ENCODE assay signal across 9 cellular contexts in the genomic region with DNA sequence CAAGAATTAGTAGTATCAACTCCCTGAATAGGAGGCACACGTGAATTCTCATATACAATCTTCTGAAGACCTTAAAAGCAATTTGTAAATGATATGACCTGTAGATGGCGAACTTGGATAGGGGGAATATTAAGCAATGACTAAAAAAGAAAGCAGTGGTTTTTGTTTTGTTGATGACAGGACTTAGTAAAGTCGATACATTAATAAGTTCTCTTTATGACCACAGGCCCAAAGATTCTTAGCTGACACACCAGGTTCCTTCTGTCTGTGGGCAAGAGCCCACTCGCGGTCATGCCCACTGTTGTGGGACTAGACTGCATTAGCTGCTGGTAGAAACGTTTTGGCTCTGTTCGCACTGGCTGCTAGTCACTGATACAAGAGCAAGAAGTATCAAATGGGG. TPM values are rescaled to one million over a fixed set of nuclear protein-coding genes. Genes with fewer than 3 reads are reported as not detected.
DNase-seq lines count a peak whose midpoint lies in the region; ATAC-seq, FAIRE-seq and TF ChIP-seq lines count a peak whose summit lies in the region.
"Had no signal": no experiment of that assay in that cellular context is flagged by ENCODE, and none has a peak within 500 bp of the region (broad histone marks: within the 10 kb centered on the region; RNA-seq: fewer than 3 reads in every experiment).

No MANE protein-coding gene starts in this region.

- H2AFZ ChIP-seq in astrocyte (ENCODE audit: low read depth, low read length): peak overlapping the region; percentile 54

- H3K27me3 ChIP-seq in astrocyte (ENCODE audit: insufficient read depth, low read length): no peaks in the 10 kb centered on the region
- no peaks in the 10 kb centered on the region for H3K27me3 ChIP-seq in tibial artery

- intact Hi-C loops in tibial artery (cut with DNase I; ENCODE audit: low total_unique reads): loop anchor here (10.0 kb wide), 1 partner anchor 277 kb away; no protein-coding TSS in a partner anchor

- H3K9me3 ChIP-seq in astrocyte (ENCODE audit: insufficient read depth, low read depth, low read length) (no peaks in the 10 kb centered on the region), tibial artery (no peaks in the 10 kb centered on the region)

- peak overlapping the region; percentile 76 for H3K4me2 ChIP-seq in astrocyte (ENCODE audit: low read length)

- no peak overlapping the region for H3K27ac ChIP-seq in astrocyte (ENCODE audit: low read depth, low read length)
- H3K27ac ChIP-seq in tibial artery: no peak overlapping the region

- no peak overlapping the region for H3K4me3 Mint-ChIP-seq in astrocyte (ENCODE audit: unreplicated experiment)
- H3K4me3 Mint-ChIP-seq: activated naive CD4-positive, alpha-beta T cell treated with anti-CD3 and anti-CD28 coated beads, Interleukin-2, amount 50 U/mL, for 24 hours had no signal

- H3K4me1 Mint-ChIP-seq in astrocyte (ENCODE audit: low read depth, unreplicated experiment): no peaks in the 10 kb centered on the region

- no peak overlapping the region for H3K9ac ChIP-seq in astrocyte (ENCODE audit: low read length)

- H3K36me3 Mint-ChIP-seq in astrocyte (ENCODE audit: low read depth, unreplicated experiment): no peaks in the 10 kb centered on the region

- no peaks in the 10 kb centered on the region for H4K20me1 ChIP-seq in astrocyte (ENCODE audit: insufficient read depth, low read length)

- FAIRE-seq in astrocyte (lab: Jason Lieb, UNC): no peak

- TF ChIP-seq CTCF in astrocyte (IDR thresholded peaks at IDR 0.05; ENCODE audit: insufficient read depth, low read depth, low read length): peak; percentile 51
- peak in 1 of 2 experiments; percentile 18 for TF ChIP-seq CTCF in tibial artery (IDR thresholded peaks at IDR 0.05)

- no peaks in the 10 kb centered on the region for H3K36me3 ChIP-seq in astrocyte (ENCODE audit: insufficient read depth, low read length)
- peaks cover 0 to 23% (median 9%) of the 10 kb centered on the region in 3 donors for H3K36me3 ChIP-seq in tibial artery

- no peaks in the 10 kb centered on the region for H3K79me2 ChIP-seq in astrocyte (ENCODE audit: insufficient read depth, low read length)

- DNase-seq in DMS153 treated with DMSO at 0.1 percent for 48 hours (lab: John Stamatoyannopoulos, UW; ENCODE audit: unreplicated experiment) (peak; percentile 71), NCI-H2029 (lab: John Stamatoyannopoulos, UW) (peak; percentile 45), astrocyte (ENCODE audit: low read depth) (peak; percentile 21), kidney tubule cell (ENCODE audit: low spot score) (peak; percentile 68), tibial artery (no peak), SKM-1 treated with dmso at 0.1 percent for 144 hours (lab: John Stamatoyannopoulos, UW; ENCODE audit: unreplicated experiment) (no peak)

- no peaks in the 10 kb centered on the region for H3K9me3 Mint-ChIP-seq in astrocyte (ENCODE audit: unreplicated experiment)
- H3K9me3 Mint-ChIP-seq: activated naive CD4-positive, alpha-beta T cell treated with anti-CD3 and anti-CD28 coated beads, Interleukin-2, amount 50 U/mL, for 24 hours had no signal

- ATAC-seq in GM18873 (IDR thresholded peaks at IDR 0.05; ENCODE audit: low FRiP score, unreplicated experiment) (peak; percentile 80), HG03039 (IDR thresholded peaks at IDR 0.05; ENCODE audit: unreplicated experiment) (peak; percentile 59)

- H3K4me3 ChIP-seq in astrocyte (ENCODE audit: insufficient read depth, low read depth, low read length): peak overlapping the region; percentile 30
- H3K4me3 ChIP-seq in tibial artery: no peak overlapping the region

- no peak overlapping the region for H3K27ac Mint-ChIP-seq in astrocyte (ENCODE audit: unreplicated experiment)
- H3K27ac Mint-ChIP-seq: activated naive CD4-positive, alpha-beta T cell treated with anti-CD3 and anti-CD28 coated beads, Interleukin-2, amount 50 U/mL, for 24 hours had no signal

- H3K4me1 ChIP-seq in astrocyte (ENCODE audit: insufficient read depth, low read length): no peaks in the 10 kb centered on the region
- H3K4me1 ChIP-seq in tibial artery: no peaks in the 10 kb centered on the region

- peaks cover 42% of the 10 kb centered on the region for H3K27me3 Mint-ChIP-seq in astrocyte (ENCODE audit: low read depth, unreplicated experiment)
- H3K27me3 Mint-ChIP-seq: activated naive CD4-positive, alpha-beta T cell treated with anti-CD3 and anti-CD28 coated beads, Interleukin-2, amount 50 U/mL, for 24 hours had no signal

RNA-seq across cellular contexts. Expression of a gene that starts 30.8 kb away (rescaled TPM):
- 0.94 and 1.4 TPM in 2 replicates for total RNA-seq in astrocyte

RNA-seq across cellular contexts. Expression of a gene that starts 42.2 kb away (rescaled TPM):
- total RNA-seq in astrocyte: 1.4 and 3.2 TPM in 2 replicates

Comparison
In these comparisons a context has a peak if more than half of its experiments do, and no peak if none do; other contexts are left out.
1. DNase-seq: peak in DMS153 treated with DMSO at 0.1 percent for 48 hours (single experiment), NCI-H2029 (single experiment), astrocyte (single experiment) and kidney tubule cell (single experiment); none in tibial artery (0 of 2) and SKM-1 treated with dmso at 0.1 percent for 144 hours (single experiment).